10 cellular contexts compared by ENCODE assay signal in genomic region chr6:89148016-89148750, GRCh38. TPM values are rescaled to one million over a fixed set of nuclear protein-coding genes. Genes with fewer than 3 reads are reported as not detected.
A peak's percentile ranks its signal among the peaks of the same experiment; 100 is the strongest.
DNase-seq lines count a peak whose midpoint lies in the region; ATAC-seq and TF ChIP-seq lines count a peak whose summit lies in the region.
"Had no signal": no experiment of that assay in that cellular context is flagged by ENCODE, and none has a peak within 500 bp of the region (broad histone marks: within the 10 kb centered on the region; RNA-seq: fewer than 3 reads in every experiment).

No MANE protein-coding gene starts in this region.

- peak overlapping the region; percentile 18 for H3K4me3 Mint-ChIP-seq in osteocyte (ENCODE audit: unreplicated experiment)

- no peak for TF ChIP-seq CTCF in osteocyte (IDR thresholded peaks at IDR 0.05)

- H3K27me3 Mint-ChIP-seq in osteocyte (ENCODE audit: unreplicated experiment) = no peaks in the 10 kb centered on the region

- no peak for TF ChIP-seq POLR2A in GM18505 (IDR thresholded peaks at IDR 0.05; ENCODE audit: borderline replicate concordance, extremely low read depth, insufficient read depth, insufficient read length)

- H3K4me1 Mint-ChIP-seq in osteocyte (ENCODE audit: unreplicated experiment) = peaks cover 34% of the 10 kb centered on the region

- no peaks in the 10 kb centered on the region for H3K9me3 Mint-ChIP-seq in osteocyte (ENCODE audit: unreplicated experiment)

- in situ Hi-C loops in ACHN (cut with HindIII; ENCODE audit: low pct_ligation_motif_present, low pct_unique_long_range_greater_than_20kb, low sequenced_read_pairs) = no loop called here

- ATAC-seq in GM18505 (IDR thresholded peaks at IDR 0.05; ENCODE audit: unreplicated experiment) (no peak), left lobe of liver (no peak)

- DNase-seq in ACHN (peak; percentile 4), HT1080 (ENCODE audit: low read depth) (peak; percentile 42), osteocyte (ENCODE audit: extremely low spot score, unreplicated experiment) (no peak), H4 (ENCODE audit: low spot score) (no peak), dermis blood vessel endothelial cell (no peak), left lobe of liver (ENCODE audit: low spot score) (no peak)
- peak; percentile 57 to 67 for DNase-seq in activated T-cell treated with anti-CD3 and anti-CD28 coated beads, Interleukin-2, amount 50 U/mL, for 48 hours
- DNase-seq: DMS79 treated with DMSO at 0.1 percent for 48 hours, SW 1271 had no signal

- no peak overlapping the region for H3K27ac Mint-ChIP-seq in osteocyte (ENCODE audit: unreplicated experiment)

- H3K36me3 Mint-ChIP-seq in osteocyte (ENCODE audit: unreplicated experiment) = peaks cover 13% of the 10 kb centered on the region

RNA-seq across cellular contexts. Expression of gene PM20D2, which starts 2.3 kb away (rescaled TPM):
- 17.5 and 22.4 TPM in 2 replicates for total RNA-seq in HT1080 (2014; rRNA removed; shearing (Covaris generic))
- polyA plus RNA-seq in HT1080 (2015; cell fraction: cytosol; rRNA removed) = 18.3 and 22.4 TPM in 2 replicates
- polyA plus RNA-seq in HT1080 (2015; cell fraction: nucleus; rRNA removed) = 17.4 and 20.7 TPM in 2 replicates
- total RNA-seq in osteocyte (7.9 and 9.2 TPM in 2 replicates), dermis blood vessel endothelial cell (5.1 and 7.0 TPM in 2 replicates), left lobe of liver (2.1 TPM)
- 4.7 and 4.9 TPM in 2 replicates for total RNA-seq in H4 (2014; rRNA removed; shearing (Covaris generic))

RNA-seq across cellular contexts. Expression of gene SRSF12, which starts 30.3 kb away (rescaled TPM):
- total RNA-seq in HT1080 (2014; rRNA removed; shearing (Covaris generic)) = not detected in 2 replicates
- not detected in 2 replicates for polyA plus RNA-seq in HT1080 (2015; cell fraction: cytosol; rRNA removed)
- polyA plus RNA-seq in HT1080 (2015; cell fraction: nucleus; rRNA removed) = not detected in 2 replicates
- total RNA-seq in osteocyte (3.7 TPM in 2 replicates), dermis blood vessel endothelial cell (under 0.01 and 0.09 TPM in 2 replicates), left lobe of liver (0.10 TPM)
- total RNA-seq in H4 (2014; rRNA removed; shearing (Covaris generic)) = not detected in 2 replicates

Comparison
In these comparisons a context has a peak if more than half of its experiments do, and no peak if none do; other contexts are left out.
1. DNase-seq: peak in ACHN (single experiment), HT1080 (single experiment) and activated T-cell treated with anti-CD3 and anti-CD28 coated beads, Interleukin-2, amount 50 U/mL, for 48 hours (2 of 2); none in osteocyte (single experiment), H4 (single experiment), dermis blood vessel endothelial cell (single experiment) and left lobe of liver (single experiment).